ENCODE assay signal across 10 cellular contexts in the genomic region with DNA sequence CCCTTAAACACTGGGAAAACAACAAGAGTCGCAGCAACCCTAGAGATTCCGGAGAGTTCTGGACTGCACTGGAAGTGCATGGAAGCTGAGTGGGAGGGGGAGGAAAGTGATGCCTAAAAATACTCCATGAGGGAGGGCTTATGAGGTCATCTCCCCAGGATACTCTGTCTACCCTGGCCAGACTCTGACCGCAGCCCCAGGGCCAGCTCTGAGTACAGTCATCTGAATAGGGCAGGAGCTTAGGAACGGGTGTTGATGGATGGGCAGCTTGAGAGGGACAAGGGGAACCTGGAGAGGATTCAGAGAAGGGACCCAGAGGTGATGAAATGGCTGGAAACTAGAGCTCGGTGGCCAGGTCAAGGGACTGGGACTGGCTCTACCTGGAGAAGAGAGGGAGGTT.
DNase-seq lines count a peak whose midpoint lies in the region; ATAC-seq and TF ChIP-seq lines count a peak whose summit lies in the region.
"Had no signal": no experiment of that assay in that cellular context is flagged by ENCODE, and none has a peak within 500 bp of the region (broad histone marks: within the 10 kb centered on the region; RNA-seq: fewer than 3 reads in every experiment).

No MANE protein-coding gene starts in this region.

- H3K4me1 Mint-ChIP-seq in activated CD4-positive, alpha-beta T cell treated with anti-CD3 and anti-CD28 coated beads, Interleukin-2, amount 10 ng/mL, durations not matched to agents 24 days and 14 days: peaks cover 2% of the 10 kb centered on the region
- H3K4me1 Mint-ChIP-seq: stimulated activated effector memory CD8-positive, alpha-beta T cell treated with anti-CD3 and anti-CD28 coated beads, Interleukin-12 subunit alpha, Interleukin-12 subunit beta, amount 100 ng/mL, for 72 hours had no signal

- peaks cover 12% of the 10 kb centered on the region for H3K27me3 Mint-ChIP-seq in activated CD4-positive, alpha-beta T cell treated with anti-CD3 and anti-CD28 coated beads, Interleukin-2, amount 10 ng/mL, durations not matched to agents 24 days and 14 days

- no peaks in the 10 kb centered on the region for H3K9me3 Mint-ChIP-seq in activated CD4-positive, alpha-beta T cell treated with anti-CD3 and anti-CD28 coated beads, Interleukin-2, amount 10 ng/mL, durations not matched to agents 24 days and 14 days

- no peak overlapping the region for H3K4me3 ChIP-seq in astrocyte of the spinal cord (ENCODE audit: low read depth, low read length)
- no peak overlapping the region for H3K4me3 ChIP-seq in right atrium auricular region
- no peak overlapping the region for H3K4me3 ChIP-seq in stomach smooth muscle (ENCODE audit: low read length in 2 of 2)

- H3K27ac ChIP-seq in right atrium auricular region (peak overlapping the region; percentile 84 to 87), stomach smooth muscle (ENCODE audit: low read length) (peak overlapping the region; percentile 18)

- no peak overlapping the region for H3K27ac Mint-ChIP-seq in activated CD4-positive, alpha-beta T cell treated with anti-CD3 and anti-CD28 coated beads, Interleukin-2, amount 10 ng/mL, durations not matched to agents 24 days and 14 days
- H3K27ac Mint-ChIP-seq: stimulated activated effector memory CD8-positive, alpha-beta T cell treated with anti-CD3 and anti-CD28 coated beads, Interleukin-12 subunit alpha, Interleukin-12 subunit beta, amount 100 ng/mL, for 72 hours had no signal

- in situ Hi-C loops in astrocyte of the spinal cord (cut with HindIII; ENCODE audit: low sequenced_read_pairs): no loop called here
- in situ Hi-C loops in GM13977 (cut with MboI; ENCODE audit: low pct_unique_long_range_greater_than_20kb, low sequenced_read_pairs, unreplicated experiment): no loop called here

- DNase-seq in HCEC 1CT: peak; percentile 73
- DNase-seq in astrocyte of the spinal cord (ENCODE audit: low read depth, low spot score): peak; percentile 91
- peak; percentile 88 for DNase-seq in right atrium auricular region (ENCODE audit: low spot score)
- no peak for DNase-seq in activated CD4-positive, alpha-beta T cell treated with anti-CD3 and anti-CD28 coated beads, Interleukin-2, amount 10 ng/mL, durations not matched to agents 24 days and 14 days
- DNase-seq in HT-29 (ENCODE audit: low spot score): no peak
- no peak for DNase-seq in GM13977 (ENCODE audit: low spot score)
- DNase-seq: GDM1 had no signal

- H3K4me1 ChIP-seq in right atrium auricular region (peaks cover 0 to 34% of the 10 kb centered on the region in 2 donors), stomach smooth muscle (ENCODE audit: control insufficient read depth, insufficient read depth, low read length) (peaks cover 21% of the 10 kb centered on the region)

- H3K9me3 ChIP-seq in right atrium auricular region: peaks cover 0 to 9% of the 10 kb centered on the region in 2 donors
- H3K9me3 ChIP-seq in stomach smooth muscle (ENCODE audit: control insufficient read depth in 2 of 2, low read length in 2 of 2): no peaks in the 10 kb centered on the region

- intact Hi-C loops in activated CD4-positive, alpha-beta T cell treated with anti-CD3 and anti-CD28 coated beads, Interleukin-2, amount 10 ng/mL, durations not matched to agents 24 days and 14 days (cut with micrococcal nuclease): loop anchor here (5.0 kb wide), 1 partner anchor 738 kb away; no protein-coding TSS in a partner anchor

- H3K4me3 Mint-ChIP-seq in activated CD4-positive, alpha-beta T cell treated with anti-CD3 and anti-CD28 coated beads, Interleukin-2, amount 10 ng/mL, durations not matched to agents 24 days and 14 days: no peak overlapping the region
- H3K4me3 Mint-ChIP-seq: stimulated activated effector memory CD8-positive, alpha-beta T cell treated with anti-CD3 and anti-CD28 coated beads, Interleukin-12 subunit alpha, Interleukin-12 subunit beta, amount 100 ng/mL, for 72 hours had no signal

- H3K36me3 ChIP-seq in right atrium auricular region: no peaks in the 10 kb centered on the region
- H3K36me3 ChIP-seq in stomach smooth muscle (ENCODE audit: control insufficient read depth in 2 of 2, insufficient read depth in 2 of 2, low read length in 2 of 2): no peaks in the 10 kb centered on the region

- H3K27me3 ChIP-seq in right atrium auricular region: no peaks in the 10 kb centered on the region
- no peaks in the 10 kb centered on the region for H3K27me3 ChIP-seq in stomach smooth muscle (ENCODE audit: control insufficient read depth in 1 of 2, insufficient read depth in 2 of 2, low read length in 2 of 2)

- TF ChIP-seq CTCF in astrocyte of the spinal cord (IDR thresholded peaks at IDR 0.05; ENCODE audit: low read depth, low read length) (no peak), right atrium auricular region (IDR thresholded peaks at IDR 0.05) (no peak), GM13977 (IDR thresholded peaks at IDR 0.05; ENCODE audit: extremely low read depth, insufficient read depth, missing control alignments) (no peak)

- no peak overlapping the region for H3K9ac ChIP-seq in stomach smooth muscle (ENCODE audit: low read length in 2 of 2)

- no peak for ATAC-seq in HG02938 (IDR thresholded peaks at IDR 0.05; ENCODE audit: unreplicated experiment)
- ATAC-seq: stimulated activated effector memory CD8-positive, alpha-beta T cell treated with anti-CD3 and anti-CD28 coated beads, Interleukin-12 subunit alpha, Interleukin-12 subunit beta, amount 100 ng/mL, for 72 hours had no signal

- no peaks in the 10 kb centered on the region for H3K36me3 Mint-ChIP-seq in activated CD4-positive, alpha-beta T cell treated with anti-CD3 and anti-CD28 coated beads, Interleukin-2, amount 10 ng/mL, durations not matched to agents 24 days and 14 days (ENCODE audit: low read depth)
- H3K36me3 Mint-ChIP-seq: stimulated activated effector memory CD8-positive, alpha-beta T cell treated with anti-CD3 and anti-CD28 coated beads, Interleukin-12 subunit alpha, Interleukin-12 subunit beta, amount 100 ng/mL, for 72 hours had no signal

Comparison
In these comparisons a context has a peak if more than half of its experiments do, and no peak if none do; other contexts are left out.
1. DNase-seq: peak in HCEC 1CT (single experiment), astrocyte of the spinal cord (single experiment) and right atrium auricular region (single experiment); none in activated CD4-positive, alpha-beta T cell treated with anti-CD3 and anti-CD28 coated beads, Interleukin-2, amount 10 ng/mL, durations not matched to agents 24 days and 14 days (single experiment), HT-29 (single experiment) and GM13977 (single experiment).